Comparison of ENCODE assay signal across 8 cellular contexts in genomic region chr3:126983276-126983652, GRCh38. TPM values are rescaled to one million over a fixed set of nuclear protein-coding genes. Genes with fewer than 3 reads are reported as not detected.
A peak's percentile ranks its signal among the peaks of the same experiment; 100 is the strongest.
DNase-seq lines count a peak whose midpoint lies in the region; TF ChIP-seq lines count a peak whose summit lies in the region.

No MANE protein-coding gene starts in this region.

- H3K9me3 Mint-ChIP-seq in activated CD4-positive, alpha-beta T cell treated with anti-CD3 and anti-CD28 coated beads, Interleukin-2, amount 10 ng/mL, durations not matched to agents 24 days and 14 days: no peaks in the 10 kb centered on the region
- H3K9me3 Mint-ChIP-seq in CD14-positive monocyte: peaks cover 0 to 10% (median 2%) of the 10 kb centered on the region in 7 donors

- H3K27me3 ChIP-seq in subcutaneous abdominal adipose tissue (ENCODE audit: control insufficient read depth in 5 of 5, insufficient read depth in 4 of 5, low read length in 5 of 5): peaks cover 0 to under 1% (median 0%) of the 10 kb centered on the region in 5 donors

- peaks cover 6% of the 10 kb centered on the region for H3K27me3 Mint-ChIP-seq in activated CD4-positive, alpha-beta T cell treated with anti-CD3 and anti-CD28 coated beads, Interleukin-2, amount 10 ng/mL, durations not matched to agents 24 days and 14 days
- peaks cover 32 to 79% (median 62%) of the 10 kb centered on the region in 3 donors for H3K27me3 Mint-ChIP-seq in CD14-positive monocyte (ENCODE audit: low read depth in 3 of 3)

- H3K36me3 ChIP-seq in subcutaneous abdominal adipose tissue (ENCODE audit: control insufficient read depth in 5 of 5, insufficient read depth in 5 of 5, low read length in 5 of 5): peaks cover 0 to 2% (median 0%) of the 10 kb centered on the region in 5 donors

- no peak for TF ChIP-seq CTCF in CD14-positive monocyte (IDR thresholded peaks at IDR 0.05)

- H3K4me1 ChIP-seq in subcutaneous abdominal adipose tissue (ENCODE audit: control insufficient read depth in 5 of 5, insufficient read depth in 5 of 5, low read length in 5 of 5): peaks cover 0 to 50% (median 33%) of the 10 kb centered on the region in 5 donors

- DNase-seq in activated CD4-positive, alpha-beta T cell treated with anti-CD3 and anti-CD28 coated beads, Interleukin-2, amount 10 ng/mL, durations not matched to agents 24 days and 14 days: peak; percentile 67
- no peak for DNase-seq in activated CD4-positive, alpha-beta T cell treated with anti-CD3 and anti-CD28 coated beads for 1 hour
- DNase-seq in NCI-H69 (lab: John Stamatoyannopoulos, UW) (peak; percentile 13), germinal center (ENCODE audit: low spot score) (peak; percentile 41), OCI-M2 (lab: John Stamatoyannopoulos, UW; ENCODE audit: unreplicated experiment) (no peak), GM19240 (ENCODE audit: insufficient read length, low spot score) (no peak), CD14-positive monocyte (ENCODE audit: low spot score) (no peak)

- H3K4me3 ChIP-seq in subcutaneous abdominal adipose tissue (ENCODE audit: low read depth in 1 of 5, low read length in 5 of 5): peak overlapping the region in 4 of 5 donors; percentile 53 to 74 (median 66)

- H3K4me3 Mint-ChIP-seq in activated CD4-positive, alpha-beta T cell treated with anti-CD3 and anti-CD28 coated beads, Interleukin-2, amount 10 ng/mL, durations not matched to agents 24 days and 14 days: no peak overlapping the region
- H3K4me3 Mint-ChIP-seq in CD14-positive monocyte: no peak overlapping the region

- no peak overlapping the region for H3K27ac Mint-ChIP-seq in activated CD4-positive, alpha-beta T cell treated with anti-CD3 and anti-CD28 coated beads, Interleukin-2, amount 10 ng/mL, durations not matched to agents 24 days and 14 days
- no peak overlapping the region for H3K27ac Mint-ChIP-seq in CD14-positive monocyte

- H3K9ac ChIP-seq in subcutaneous abdominal adipose tissue (ENCODE audit: low read length in 5 of 5): peak overlapping the region in 1 of 5 donors; percentile 87

- H3K36me3 Mint-ChIP-seq in activated CD4-positive, alpha-beta T cell treated with anti-CD3 and anti-CD28 coated beads, Interleukin-2, amount 10 ng/mL, durations not matched to agents 24 days and 14 days (ENCODE audit: low read depth): no peaks in the 10 kb centered on the region
- H3K36me3 Mint-ChIP-seq in CD14-positive monocyte: peaks cover 0 to 2% of the 10 kb centered on the region in 2 donors

- no peak overlapping the region for H3K27ac ChIP-seq in subcutaneous abdominal adipose tissue (ENCODE audit: low read depth, low read length)

- H3K9me3 ChIP-seq in subcutaneous abdominal adipose tissue (ENCODE audit: control insufficient read depth in 5 of 5, low read length in 5 of 5): no peaks in the 10 kb centered on the region

- peaks cover 20% of the 10 kb centered on the region for H3K4me1 Mint-ChIP-seq in activated CD4-positive, alpha-beta T cell treated with anti-CD3 and anti-CD28 coated beads, Interleukin-2, amount 10 ng/mL, durations not matched to agents 24 days and 14 days
- H3K4me1 Mint-ChIP-seq in CD14-positive monocyte: peaks cover 14% of the 10 kb centered on the region

- intact Hi-C loops in activated CD4-positive, alpha-beta T cell treated with anti-CD3 and anti-CD28 coated beads, Interleukin-2, amount 10 ng/mL, durations not matched to agents 24 days and 14 days (cut with micrococcal nuclease): loop anchor here (2.0 to 10.0 kb wide), 4 partner anchors 230 to 1069 kb away; partner anchors contain the start of genes SEC61A1 and ZXDC
- intact Hi-C loops in CD14-positive monocyte (cut with micrococcal nuclease): loop anchor here (5.0 to 10.0 kb wide), 6 partner anchors 76 to 451 kb away; partner anchors contain the start of gene CHCHD6 (in 1 of the 2)

RNA-seq across cellular contexts. Expression of gene PLXNA1, which starts 0.3 kb away (rescaled TPM):
- total RNA-seq in activated CD4-positive, alpha-beta T cell treated with anti-CD3 and anti-CD28 coated beads, Interleukin-2, amount 10 ng/mL, durations not matched to agents 24 days and 14 days: 21.3 and 24.0 TPM in 2 replicates
- polyA plus RNA-seq in CD14-positive monocyte: not detected

Comparison
In these comparisons a context has a peak if more than half of its experiments do, and no peak if none do; other contexts are left out.
1. DNase-seq: peak in activated CD4-positive, alpha-beta T cell treated with anti-CD3 and anti-CD28 coated beads, Interleukin-2, amount 10 ng/mL, durations not matched to agents 24 days and 14 days (single experiment), NCI-H69 (single experiment) and germinal center (single experiment); none in activated CD4-positive, alpha-beta T cell treated with anti-CD3 and anti-CD28 coated beads for 1 hour (single experiment), OCI-M2 (single experiment), GM19240 (single experiment) and CD14-positive monocyte (single experiment).